In the genomic region with DNA sequence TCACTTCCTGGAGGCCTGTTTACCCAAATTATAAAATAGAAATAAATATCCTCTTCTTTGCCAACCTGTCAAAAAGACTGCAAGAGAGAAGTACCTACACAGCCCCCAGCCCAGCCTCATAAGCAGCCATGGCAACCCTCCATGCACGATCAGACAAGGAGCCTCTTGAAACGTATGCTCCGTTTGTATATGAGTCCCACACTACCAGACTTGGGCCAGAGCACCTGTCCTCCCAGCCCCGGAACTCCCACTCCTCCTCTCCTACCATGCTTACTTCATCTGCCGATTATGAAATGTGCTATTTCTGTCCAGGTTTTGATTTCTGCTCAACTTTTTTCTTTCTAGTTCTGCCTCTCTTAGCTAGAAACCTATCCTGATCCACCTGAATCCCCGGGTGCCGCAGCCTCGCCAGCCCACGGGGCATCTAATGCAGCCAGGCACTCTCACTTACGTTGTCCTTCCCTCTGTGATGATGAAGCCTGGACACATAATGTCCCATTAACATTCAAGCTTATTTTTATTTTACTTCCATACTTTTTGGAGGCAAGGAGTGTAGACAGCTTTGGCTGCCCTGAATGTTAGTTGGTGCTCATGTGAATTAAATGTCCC, we compare ENCODE assay signal across 15 cellular contexts.
"Had no signal": no experiment of that assay in that cellular context is flagged by ENCODE, and none has a peak within 500 bp of the region (broad histone marks: within the 10 kb centered on the region; RNA-seq: fewer than 3 reads in every experiment).

No MANE protein-coding gene starts in this region.

- H3K4me3 Mint-ChIP-seq: activated CD8-positive, alpha-beta T cell treated with anti-CD3 and anti-CD28 coated beads for 36 hours; activated naive CD8-positive, alpha-beta T cell treated with anti-CD3 and anti-CD28 coated beads, Interleukin-2, amount 10 ng/mL, durations not matched to agents 7 days and 5 days; activated T-cell treated with anti-CD3 and anti-CD28 coated beads, Interleukin-2, amount 50 U/mL, for 72 hours; endodermal cell; neural crest cell had no signal

- DNase-seq: activated CD8-positive, alpha-beta memory T cell treated with anti-CD3 and anti-CD28 coated beads, Interleukin-2, amount 50 U/mL, for 4 hours; activated CD8-positive, alpha-beta T cell treated with anti-CD3 and anti-CD28 coated beads for 36 hours; activated gamma-delta T cell treated with Interleukin-2 at 50 U/mL for 16 hours; activated naive CD8-positive, alpha-beta T cell treated with anti-CD3 and anti-CD28 coated beads, Interleukin-2, amount 10 ng/mL, durations not matched to agents 7 days and 5 days; activated T-cell treated with anti-CD3 and anti-CD28 coated beads, Interleukin-2, amount 50 U/mL, for 72 hours; anterior cingulate cortex; endodermal cell; erythroblast; hippocampal formation; ovary; stimulated activated CD4-positive, alpha-beta T cell treated with anti-CD3 and anti-CD28 coated beads, Interleukin-2, amount 100 ng/mL, for 48 hours; stimulated activated naive CD4-positive, alpha-beta T cell treated with Interleukin-2 at 50 U/mL for 16 hours had no signal

- H3K27me3 ChIP-seq: breast epithelium, ovary, upper lobe of left lung had no signal

- H3K9me3 Mint-ChIP-seq: activated CD8-positive, alpha-beta T cell treated with anti-CD3 and anti-CD28 coated beads for 36 hours; activated naive CD8-positive, alpha-beta T cell treated with anti-CD3 and anti-CD28 coated beads, Interleukin-2, amount 10 ng/mL, durations not matched to agents 7 days and 5 days; activated T-cell treated with anti-CD3 and anti-CD28 coated beads, Interleukin-2, amount 50 U/mL, for 72 hours; endodermal cell had no signal

- H3K4me1 ChIP-seq: breast epithelium had no signal

- H3K27ac ChIP-seq: breast epithelium, ovary, upper lobe of left lung had no signal

- ATAC-seq: activated CD8-positive, alpha-beta T cell treated with anti-CD3 and anti-CD28 coated beads for 36 hours; activated T-cell treated with anti-CD3 and anti-CD28 coated beads, Interleukin-2, amount 50 U/mL, for 72 hours had no signal

- H3K36me3 ChIP-seq: breast epithelium, ovary, upper lobe of left lung had no signal

- H3K4me3 ChIP-seq: breast epithelium, ovary, upper lobe of left lung had no signal

- H3K9me3 ChIP-seq: breast epithelium, ovary, upper lobe of left lung had no signal

- H3K27ac Mint-ChIP-seq: activated CD8-positive, alpha-beta T cell treated with anti-CD3 and anti-CD28 coated beads for 36 hours; activated naive CD8-positive, alpha-beta T cell treated with anti-CD3 and anti-CD28 coated beads, Interleukin-2, amount 10 ng/mL, durations not matched to agents 7 days and 5 days; activated T-cell treated with anti-CD3 and anti-CD28 coated beads, Interleukin-2, amount 50 U/mL, for 72 hours; endodermal cell had no signal

- H3K27me3 Mint-ChIP-seq: activated CD8-positive, alpha-beta T cell treated with anti-CD3 and anti-CD28 coated beads for 36 hours; activated naive CD8-positive, alpha-beta T cell treated with anti-CD3 and anti-CD28 coated beads, Interleukin-2, amount 10 ng/mL, durations not matched to agents 7 days and 5 days had no signal
